In the genomic region with DNA sequence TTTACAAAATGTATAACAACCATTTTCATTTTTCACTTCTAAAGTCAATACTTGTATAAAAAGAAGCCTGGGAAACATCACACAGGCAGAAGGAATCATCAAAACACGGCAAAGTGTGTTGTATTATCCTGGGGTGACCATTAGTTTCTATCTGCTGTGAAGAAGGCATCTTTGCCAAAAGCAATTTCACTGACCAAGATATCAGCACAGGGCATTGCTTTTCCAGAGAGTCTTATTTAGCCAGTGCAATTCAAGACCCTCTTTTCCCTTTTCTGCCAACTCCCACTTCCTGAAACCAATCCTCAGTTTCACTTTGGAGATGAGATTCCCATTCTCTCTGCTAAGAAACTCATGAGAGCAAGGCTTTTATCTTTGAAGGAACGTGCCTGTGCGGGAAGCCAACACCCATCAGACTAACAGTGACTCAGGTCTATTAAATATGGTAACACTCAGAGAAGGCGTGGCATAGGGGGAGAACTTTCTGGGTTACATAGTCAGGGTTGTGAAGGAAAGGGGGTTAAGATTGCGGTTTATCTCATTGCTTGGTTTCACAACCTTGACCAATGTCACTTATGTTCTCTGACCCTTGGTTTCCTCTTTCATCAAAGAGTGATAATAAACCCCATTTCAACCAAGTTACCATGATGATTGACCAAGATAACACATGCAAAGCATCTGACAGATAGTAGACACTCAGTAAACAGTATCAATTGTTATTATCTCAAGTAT, we compare ENCODE assay signal across 1 cellular context.
TF ChIP-seq lines count a peak whose summit lies in the region.

No MANE protein-coding gene starts in this region.

TF ChIP-seq in K562, 482 proteins besides CTCF, POLR2A, EP300 and RAD21 (continued from another document):
- TF ChIP-seq, protein P1, sequence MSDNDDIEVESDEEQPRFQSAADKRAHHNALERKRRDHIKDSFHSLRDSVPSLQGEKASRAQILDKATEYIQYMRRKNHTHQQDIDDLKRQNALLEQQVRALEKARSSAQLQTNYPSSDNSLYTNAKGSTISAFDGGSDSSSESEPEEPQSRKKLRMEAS (CRISPR knock-in tag; IDR thresholded peaks at IDR 0.05), result no peak
- TF ChIP-seq CCAR2 (IDR thresholded peaks at IDR 0.05; ENCODE audit: low read depth, low read length) (no peak), NCOA2 (IDR thresholded peaks at IDR 0.05; ENCODE audit: partially characterized antibody in 2 of 2) (no peak), TAF1 (IDR thresholded peaks at IDR 0.05; ENCODE audit: control insufficient read depth, extremely low read depth, insufficient read depth, low read length, severe bottlenecking) (no peak), ARID1B (IDR thresholded peaks at IDR 0.05) (peak; percentile 78)
